In the genomic region with DNA sequence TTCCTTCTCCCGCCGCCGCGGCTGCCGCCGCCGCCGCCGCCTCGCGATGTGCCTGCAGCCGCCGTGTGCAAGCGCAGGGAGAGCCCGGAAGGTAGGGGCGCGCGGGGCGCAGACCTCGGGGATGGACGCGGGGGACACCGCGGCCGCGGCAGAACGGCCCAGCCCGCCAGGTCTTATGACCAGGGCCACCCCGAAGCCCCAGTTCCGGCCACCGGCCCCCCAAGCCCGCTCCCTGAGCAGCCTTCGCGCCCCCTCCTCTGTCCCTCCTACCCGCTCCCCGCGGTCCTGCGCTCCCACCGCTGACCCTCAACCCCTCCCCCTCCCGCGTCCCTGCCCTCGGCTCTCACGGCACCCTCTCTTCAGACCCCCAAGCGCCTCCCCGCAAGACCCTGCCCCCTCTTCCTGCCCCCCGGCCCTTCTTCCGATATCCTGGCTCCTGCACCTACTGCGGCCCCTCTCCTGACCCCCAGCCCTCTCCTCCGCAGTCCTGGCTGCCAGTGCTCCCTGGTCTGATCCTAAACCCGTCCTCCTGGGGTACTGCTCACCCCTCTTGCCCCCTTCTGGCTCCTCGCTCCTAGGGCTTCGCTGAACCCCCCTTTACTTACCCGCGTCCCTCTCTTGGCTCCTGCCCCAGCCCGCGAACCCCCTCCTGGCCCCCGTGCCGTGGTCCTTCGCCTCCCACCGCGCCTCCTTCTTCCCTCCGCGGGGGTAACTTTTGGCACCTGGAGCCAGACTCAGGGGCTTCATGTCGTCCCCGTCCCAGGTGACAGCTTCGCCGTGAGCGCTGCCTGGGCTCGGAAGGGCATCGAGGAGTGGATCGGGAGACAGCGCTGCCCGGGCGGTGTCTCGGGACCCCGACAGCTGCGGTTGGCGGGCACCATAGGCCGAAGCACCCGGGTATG, we compare ENCODE assay signal across 8 cellular contexts. TPM values are rescaled to one million over a fixed set of nuclear protein-coding genes. Genes with fewer than 3 reads are reported as not detected.
A peak's percentile ranks its signal among the peaks of the same experiment; 100 is the strongest.
DNase-seq lines count a peak whose midpoint lies in the region; ATAC-seq, FAIRE-seq and TF ChIP-seq lines count a peak whose summit lies in the region.

No MANE protein-coding gene starts in this region.

- peaks cover 10% of the 10 kb centered on the region for H3K79me2 ChIP-seq in hepatocyte

- H3K4me3 ChIP-seq in BLaER1 (peak overlapping the region; percentile 77), hepatocyte (peak overlapping the region; percentile 95), small intestine (ENCODE audit: low read depth in 1 of 2, low read length in 2 of 2) (peak overlapping the region; percentile 63 to 65)

- no peak for TF ChIP-seq CTCF in hepatocyte (IDR thresholded peaks at IDR 0.05; ENCODE audit: poor library complexity)

- H4K20me1 ChIP-seq in BLaER1 (peaks cover 12% of the 10 kb centered on the region; the same call in 1 of the 2 replicates), hepatocyte (ENCODE audit: insufficient read depth, poor library complexity, severe bottlenecking) (no peaks in the 10 kb centered on the region)

- H3K4me1 Mint-ChIP-seq in activated T-cell treated with anti-CD3 and anti-CD28 coated beads, Interleukin-2, amount 50 U/mL, for 72 hours (ENCODE audit: low read depth): peaks cover 20% of the 10 kb centered on the region

- H3K9me3 ChIP-seq in BLaER1 (no peaks in the 10 kb centered on the region), hepatocyte (ENCODE audit: low read depth) (no peaks in the 10 kb centered on the region), small intestine (ENCODE audit: control insufficient read depth, low read depth) (no peaks in the 10 kb centered on the region)

- H3K27ac ChIP-seq in BLaER1 (no peak overlapping the region), hepatocyte (no peak overlapping the region), small intestine (ENCODE audit: low read depth in 1 of 2, low read length in 1 of 2) (no peak overlapping the region)

- H3K36me3 ChIP-seq in BLaER1 (no peaks in the 10 kb centered on the region), hepatocyte (replicated peaks; ENCODE audit: insufficient read depth, low read depth) (no peaks in the 10 kb centered on the region), small intestine (ENCODE audit: control insufficient read depth in 2 of 2, insufficient read depth in 2 of 2, low read length in 2 of 2) (no peaks in the 10 kb centered on the region)

- H3K4me2 ChIP-seq in BLaER1 (peak overlapping the region; percentile 95), hepatocyte (peak overlapping the region; percentile 95)

- FAIRE-seq in small intestine (lab: Jason Lieb, UNC): no peak

- H3K9ac ChIP-seq in BLaER1: peak overlapping the region; percentile 69

- peak overlapping the region; percentile 71 for H2AFZ ChIP-seq in hepatocyte

- no peaks in the 10 kb centered on the region; the same call in 1 of the 2 replicates for H3K4me1 ChIP-seq in BLaER1
- peaks cover 10% of the 10 kb centered on the region for H3K4me1 ChIP-seq in hepatocyte (ENCODE audit: insufficient read depth)
- H3K4me1 ChIP-seq in small intestine (ENCODE audit: control insufficient read depth in 2 of 2, insufficient read depth in 1 of 2, low read depth in 1 of 2, low read length in 1 of 2): no peaks in the 10 kb centered on the region

- H3K27me3 Mint-ChIP-seq in activated T-cell treated with anti-CD3 and anti-CD28 coated beads, Interleukin-2, amount 50 U/mL, for 72 hours (ENCODE audit: low read depth): peaks cover 21% of the 10 kb centered on the region

- DNase-seq in activated T-cell treated with anti-CD3 and anti-CD28 coated beads, Interleukin-2, amount 50 U/mL, for 72 hours: peak in 1 of 2 donors; percentile 63
- DNase-seq in hepatocyte (ENCODE audit: low spot score) (no peak), small intestine (peak; percentile 11), T1000 (lab: John Stamatoyannopoulos, UW) (no peak), H4 (ENCODE audit: low spot score) (no peak)

- peaks cover 1 to 5% of the 10 kb centered on the region in 2 donors for H3K9me3 Mint-ChIP-seq in activated T-cell treated with anti-CD3 and anti-CD28 coated beads, Interleukin-2, amount 50 U/mL, for 72 hours

- H3K4me3 Mint-ChIP-seq in activated T-cell treated with anti-CD3 and anti-CD28 coated beads, Interleukin-2, amount 50 U/mL, for 72 hours: peak overlapping the region; percentile 76 to 85

- WGBS in hepatocyte (ENCODE audit: low lambda C conversion rate, missing lambda C conversion rate): 13% methylated on average over 33 of the region's 80 CpGs
- 4 to 18% (median 11%) methylated on average over 56 to 80 of the region's 80 CpGs for WGBS in small intestine, 3 donors

- H3K27ac Mint-ChIP-seq in activated T-cell treated with anti-CD3 and anti-CD28 coated beads, Interleukin-2, amount 50 U/mL, for 72 hours: no peak overlapping the region

- ATAC-seq in GM19455 (IDR thresholded peaks at IDR 0.05; ENCODE audit: unreplicated experiment) (peak; percentile 49), HG03521 (IDR thresholded peaks at IDR 0.05; ENCODE audit: unreplicated experiment) (peak; percentile 38)
- peak; percentile 33 to 53 for ATAC-seq in activated T-cell treated with anti-CD3 and anti-CD28 coated beads, Interleukin-2, amount 50 U/mL, for 72 hours (replicated peaks in 1 of 2)

- peaks cover 4 to 7% of the 10 kb centered on the region in 2 donors for H3K36me3 Mint-ChIP-seq in activated T-cell treated with anti-CD3 and anti-CD28 coated beads, Interleukin-2, amount 50 U/mL, for 72 hours (ENCODE audit: insufficient read depth in 2 of 2)

- H3K9me2 ChIP-seq in hepatocyte (replicated peaks; ENCODE audit: insufficient read depth): no peaks in the 10 kb centered on the region

- H3K27me3 ChIP-seq in BLaER1 (peaks cover 39% of the 10 kb centered on the region), hepatocyte (peaks cover 7% of the 10 kb centered on the region), small intestine (ENCODE audit: control insufficient read depth in 2 of 2, insufficient read depth in 2 of 2, low read length in 2 of 2) (peaks cover 0 to 3% of the 10 kb centered on the region in 2 donors)

RNA-seq across cellular contexts. Expression of a gene that starts 0.7 kb away (rescaled TPM):
- 1 to 10 TPM in 1 of 2 donors, under 1 TPM in 1; 0.96 to 2.4 TPM for total RNA-seq in activated T-cell treated with anti-CD3 and anti-CD28 coated beads, Interleukin-2, amount 50 U/mL, for 72 hours
- total RNA-seq in hepatocyte: 4.1 and 5.9 TPM in 2 replicates
- polyA plus RNA-seq in hepatocyte: 23.0 and 26.3 TPM in 2 replicates
- polyA plus RNA-seq in small intestine: 1 to 10 TPM in 1 of 3 donors, under 1 TPM in 2; 0.22 to 2.9 (median 0.27) TPM
- 0.16 and 0.21 TPM in 2 replicates for total RNA-seq in H4 (2014; rRNA removed; shearing (Covaris generic))
